In genomic region chr11:12200359-12201015, GRCh38 we compare ENCODE assay signal across 8 cellular contexts.
DNase-seq lines count a peak whose midpoint lies in the region; ATAC-seq and TF ChIP-seq lines count a peak whose summit lies in the region.

No MANE protein-coding gene starts in this region.

- H3K27ac ChIP-seq in left ventricle myocardium inferior (replicated peaks) = peak overlapping the region; percentile 86
- peak overlapping the region; percentile 36 to 72 (median 56) for H3K27ac ChIP-seq in transverse colon

- peaks cover 42% of the 10 kb centered on the region for H3K4me1 ChIP-seq in left ventricle myocardium inferior
- peaks cover 9 to 22% (median 15%) of the 10 kb centered on the region in 4 donors for H3K4me1 ChIP-seq in transverse colon

- peak in 1 of 2 donors; percentile 16 for ATAC-seq in activated T-cell treated with anti-CD3 and anti-CD28 coated beads, Interleukin-2, amount 50 U/mL, for 72 hours (replicated peaks in 1 of 2)
- ATAC-seq in activated T-helper 17 cell treated with anti-CD3 and anti-CD28 coated beads, Interleukin-2, amount 50 U/mL, for 72 hours (replicated peaks) = peak; percentile 9
- no peak for ATAC-seq in HG03565 (IDR thresholded peaks at IDR 0.05; ENCODE audit: unreplicated experiment)
- ATAC-seq in GM21423 (IDR thresholded peaks at IDR 0.05; ENCODE audit: unreplicated experiment) = no peak

- H3K4me3 ChIP-seq in left ventricle myocardium inferior = no peak overlapping the region
- H3K4me3 ChIP-seq in transverse colon = no peak overlapping the region

- peak overlapping the region; percentile 89 to 91 for H3K4me3 Mint-ChIP-seq in activated T-cell treated with anti-CD3 and anti-CD28 coated beads, Interleukin-2, amount 50 U/mL, for 72 hours
- peak overlapping the region; percentile 95 for H3K4me3 Mint-ChIP-seq in activated T-helper 17 cell treated with anti-CD3 and anti-CD28 coated beads, Interleukin-2, amount 50 U/mL, for 72 hours

- in situ Hi-C loops in transverse colon (cut with MboI; ENCODE audit: low pct_ligation_motif_present in 1 of 4, low pct_unique_long_range_greater_than_20kb in 1 of 4, low sequenced_read_pairs in 3 of 4) = no loop called here

- H3K27me3 ChIP-seq in left ventricle myocardium inferior (ENCODE audit: low read depth) (no peaks in the 10 kb centered on the region), transverse colon (no peaks in the 10 kb centered on the region)

- peaks cover 42 to 58% of the 10 kb centered on the region in 2 donors for H3K36me3 Mint-ChIP-seq in activated T-cell treated with anti-CD3 and anti-CD28 coated beads, Interleukin-2, amount 50 U/mL, for 72 hours (ENCODE audit: insufficient read depth in 2 of 2)
- H3K36me3 Mint-ChIP-seq in activated T-helper 17 cell treated with anti-CD3 and anti-CD28 coated beads, Interleukin-2, amount 50 U/mL, for 72 hours (ENCODE audit: low read depth) = peaks cover 97% of the 10 kb centered on the region

- no peak for TF ChIP-seq POLR2A in transverse colon (IDR thresholded peaks at IDR 0.05)

- peaks cover 0 to 6% of the 10 kb centered on the region in 2 donors for H3K9me3 Mint-ChIP-seq in activated T-cell treated with anti-CD3 and anti-CD28 coated beads, Interleukin-2, amount 50 U/mL, for 72 hours
- peaks cover 4% of the 10 kb centered on the region for H3K9me3 Mint-ChIP-seq in activated T-helper 17 cell treated with anti-CD3 and anti-CD28 coated beads, Interleukin-2, amount 50 U/mL, for 72 hours

- no peaks in the 10 kb centered on the region for H3K9me3 ChIP-seq in left ventricle myocardium inferior (replicated peaks)
- no peaks in the 10 kb centered on the region for H3K9me3 ChIP-seq in transverse colon

- peaks cover 85% of the 10 kb centered on the region for H3K4me1 Mint-ChIP-seq in activated T-cell treated with anti-CD3 and anti-CD28 coated beads, Interleukin-2, amount 50 U/mL, for 72 hours (ENCODE audit: low read depth)
- H3K4me1 Mint-ChIP-seq in activated T-helper 17 cell treated with anti-CD3 and anti-CD28 coated beads, Interleukin-2, amount 50 U/mL, for 72 hours = peaks cover 54% of the 10 kb centered on the region

- intact Hi-C loops in left ventricle myocardium inferior (cut with micrococcal nuclease) (no loop called here), transverse colon (cut with DNase I; ENCODE audit: low total_unique reads) (loop anchor here (5.0 kb wide), 1 partner anchor 748 kb away; no protein-coding TSS in a partner anchor)

- peak; percentile 34 for TF ChIP-seq EP300 in transverse colon (IDR thresholded peaks at IDR 0.05; ENCODE audit: low read depth)

- 55 to 56% methylated on average over 3 to 12 of the region's 12 CpGs for WGBS in transverse colon (ENCODE audit: low coverage in 1 of 2), 2 donors

- peak overlapping the region; percentile 26 for H3K27ac Mint-ChIP-seq in activated T-cell treated with anti-CD3 and anti-CD28 coated beads, Interleukin-2, amount 50 U/mL, for 72 hours
- peak overlapping the region; percentile 96 for H3K27ac Mint-ChIP-seq in activated T-helper 17 cell treated with anti-CD3 and anti-CD28 coated beads, Interleukin-2, amount 50 U/mL, for 72 hours

- no peaks in the 10 kb centered on the region for H3K27me3 Mint-ChIP-seq in activated T-cell treated with anti-CD3 and anti-CD28 coated beads, Interleukin-2, amount 50 U/mL, for 72 hours (ENCODE audit: low read depth)
- H3K27me3 Mint-ChIP-seq in activated T-helper 17 cell treated with anti-CD3 and anti-CD28 coated beads, Interleukin-2, amount 50 U/mL, for 72 hours = no peaks in the 10 kb centered on the region

- peak; percentile 37 to 62 for DNase-seq in activated T-cell treated with anti-CD3 and anti-CD28 coated beads, Interleukin-2, amount 50 U/mL, for 72 hours
- DNase-seq in activated T-cell treated with anti-CD3 and anti-CD28 coated beads for 4 hours (no peak), left ventricle myocardium inferior (peak; percentile 44), transverse colon (peak; percentile 30), cerebellum (ENCODE audit: low spot score) (no peak)

- no peak for TF ChIP-seq CTCF in left ventricle myocardium inferior (IDR thresholded peaks at IDR 0.05; ENCODE audit: borderline replicate concordance)
- no peak for TF ChIP-seq CTCF in transverse colon (IDR thresholded peaks at IDR 0.05)

- peaks cover 9% of the 10 kb centered on the region for H3K36me3 ChIP-seq in left ventricle myocardium inferior
- H3K36me3 ChIP-seq in transverse colon = no peaks in the 10 kb centered on the region

Comparison
In these comparisons a context has a peak if more than half of its experiments do, and no peak if none do; other contexts are left out.
1. DNase-seq: peak in activated T-cell treated with anti-CD3 and anti-CD28 coated beads, Interleukin-2, amount 50 U/mL, for 72 hours (2 of 2), left ventricle myocardium inferior (single experiment) and transverse colon (single experiment); none in activated T-cell treated with anti-CD3 and anti-CD28 coated beads for 4 hours (single experiment) and cerebellum (single experiment).